In the genomic region with DNA sequence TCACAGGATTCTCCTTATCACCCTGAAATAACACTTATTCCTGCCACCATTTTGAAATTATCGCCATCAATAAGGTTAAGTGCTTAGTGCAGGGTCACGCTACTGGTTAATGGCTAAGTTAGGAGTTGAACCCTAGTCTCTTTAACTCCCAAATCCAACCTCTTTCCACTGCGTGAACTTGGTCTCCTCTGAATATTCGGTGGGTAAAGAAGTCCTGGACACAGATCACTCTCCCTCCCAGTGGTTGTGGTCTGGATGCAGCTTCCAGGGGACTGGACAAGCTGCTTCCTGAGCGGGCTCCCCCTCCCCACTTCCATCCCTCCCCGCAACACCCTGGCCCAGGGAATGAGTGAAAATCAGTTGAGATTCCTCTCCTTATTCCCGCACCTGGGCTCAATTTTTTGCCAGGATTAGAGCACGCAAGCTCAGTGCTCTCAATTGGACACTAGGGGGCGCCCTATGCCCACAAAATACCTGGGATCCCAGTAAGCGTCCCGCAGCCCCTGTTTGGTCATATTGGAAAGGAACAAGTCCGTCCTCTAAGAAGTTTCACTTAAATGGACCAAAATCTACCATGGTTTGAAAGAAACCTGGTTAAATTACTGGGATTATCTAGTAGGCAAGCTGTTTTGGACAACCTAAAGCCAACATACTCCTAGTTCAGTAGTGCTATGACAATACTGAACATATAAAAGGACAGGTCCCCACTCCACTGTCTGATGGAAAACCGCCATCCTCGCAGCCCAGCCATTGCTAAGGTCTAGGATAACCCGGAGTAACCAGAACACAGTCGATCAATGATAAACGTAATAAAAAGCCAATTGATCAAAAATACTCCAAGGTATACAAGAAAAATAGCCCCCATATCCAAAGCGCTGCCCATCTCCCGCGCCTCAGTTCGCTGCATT, we compare ENCODE assay signal across 8 cellular contexts. TPM values are rescaled to one million over a fixed set of nuclear protein-coding genes. Genes with fewer than 3 reads are reported as not detected.
A peak's percentile ranks its signal among the peaks of the same experiment; 100 is the strongest.
DNase-seq lines count a peak whose midpoint lies in the region; ATAC-seq, FAIRE-seq and TF ChIP-seq lines count a peak whose summit lies in the region.

No MANE protein-coding gene starts in this region.

- peak; percentile 27 for FAIRE-seq in A204.1 (lab: Jason Lieb, UNC)

- DNase-seq in GM13976 (ENCODE audit: low spot score) (peak; percentile 62), myocyte (ENCODE audit: low read depth) (peak; percentile 75)
- peak; percentile 66 for DNase-seq in NK-92 treated with Interleukin-12 subunit alpha and Interleukin-12 subunit beta, amount 100 ng/mL, for 24 hours (lab: John Stamatoyannopoulos, UW)
- peak; percentile 87 for DNase-seq in activated CD8-positive, alpha-beta memory T cell treated with anti-CD3 and anti-CD28 coated beads, Interleukin-2, amount 50 U/mL, for 48 hours
- DNase-seq in stimulated activated CD8-positive, alpha-beta memory T cell treated with anti-CD3 and anti-CD28 coated beads, Interleukin-7, amount 100 ng/mL, for 1 hour (ENCODE audit: low read depth in 2 of 2): peak; percentile 43 to 47

- peak; percentile 51 for ATAC-seq in HG03520 (IDR thresholded peaks at IDR 0.05; ENCODE audit: unreplicated experiment)
- ATAC-seq in esophagus mucosa: peak; percentile 82

- in situ Hi-C loops in GM13976 (cut with MboI; ENCODE audit: low sequenced_read_pairs, unreplicated experiment): no loop called here

- TF ChIP-seq CTCF in GM13976 (IDR thresholded peaks at IDR 0.05; ENCODE audit: borderline replicate concordance, control extremely low read depth, extremely low read depth, insufficient read depth, missing control alignments): peak; percentile 80

RNA-seq across cellular contexts. Expression of a gene that starts 40.4 kb away (rescaled TPM):
- 23.8 TPM for total RNA-seq in esophagus mucosa
- not detected in 2 replicates for total RNA-seq in myocyte
- polyA plus RNA-seq in myocyte (2012): not detected

Comparison
In these comparisons a context has a peak if more than half of its experiments do, and no peak if none do; other contexts are left out.
1. Peak in every context shown above with its lines: DNase-seq and ATAC-seq.
2. RNA of a gene that starts 40.4 kb away (total RNA-seq): 23.8 TPM in esophagus mucosa (single experiment); not detected in myocyte; every median in the first group is over 10 times any median in the second.